Comparison of ENCODE assay signal across 12 cellular contexts in the genomic region with DNA sequence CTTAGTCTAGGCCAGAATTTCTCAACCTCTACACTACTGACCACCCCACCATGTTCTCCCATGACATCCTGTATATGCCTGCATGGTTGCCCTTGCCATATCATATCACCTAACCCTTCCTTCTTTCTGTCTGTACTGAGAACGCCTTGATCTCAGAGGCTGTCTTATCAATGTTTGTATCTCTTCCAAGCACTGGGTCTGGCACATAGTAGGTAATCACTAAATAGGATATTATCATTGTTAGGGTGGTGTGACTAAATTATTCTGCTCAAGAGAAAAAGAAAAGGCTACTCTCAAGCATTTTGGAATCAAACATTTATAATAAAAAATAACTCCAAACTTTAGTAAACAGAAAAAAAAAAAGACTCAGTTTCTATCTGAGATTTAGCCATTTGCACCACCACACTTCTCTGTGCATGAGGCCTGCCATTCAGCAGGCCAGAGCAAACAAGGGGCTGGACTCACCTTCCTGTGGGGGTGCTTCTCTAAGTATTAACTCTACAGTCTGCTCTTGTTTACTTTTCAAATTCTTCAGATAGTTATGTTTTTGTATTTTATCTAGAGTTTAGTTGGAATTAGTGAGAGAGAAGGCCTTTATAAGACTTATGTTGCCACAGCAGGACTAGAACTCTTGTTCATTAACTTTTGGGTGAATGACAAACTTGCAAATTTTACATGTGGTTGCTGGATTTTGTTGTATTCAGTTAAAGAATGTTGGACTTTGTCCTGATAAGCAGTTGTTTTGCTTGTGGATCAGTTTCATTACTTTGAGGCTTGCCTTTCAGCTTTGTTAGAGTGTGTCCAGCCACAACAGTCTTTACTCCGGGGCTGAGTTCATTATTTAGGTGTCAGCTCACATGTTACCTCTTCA.
A peak's percentile ranks its signal among the peaks of the same experiment; 100 is the strongest.
DNase-seq lines count a peak whose midpoint lies in the region; ATAC-seq and TF ChIP-seq lines count a peak whose summit lies in the region.
"Had no signal": no experiment of that assay in that cellular context is flagged by ENCODE, and none has a peak within 500 bp of the region (broad histone marks: within the 10 kb centered on the region; RNA-seq: fewer than 3 reads in every experiment).

No MANE protein-coding gene starts in this region.

- peak overlapping the region; percentile 68 for H3K27ac ChIP-seq in brain microvascular endothelial cell

- no peaks in the 10 kb centered on the region for H3K9me3 ChIP-seq in mucosa of stomach (ENCODE audit: control insufficient read depth, low read length)
- H3K9me3 ChIP-seq: testis had no signal

- no peaks in the 10 kb centered on the region for H3K36me3 ChIP-seq in brain microvascular endothelial cell (replicated peaks)
- H3K36me3 ChIP-seq in mucosa of stomach (ENCODE audit: control insufficient read depth, insufficient read depth, low read length), result no peaks in the 10 kb centered on the region

- H3K27me3 Mint-ChIP-seq in stimulated activated naive CD8-positive, alpha-beta T cell treated with anti-CD3 and anti-CD28 coated beads, Interleukin-15, Interleukin-2, amounts not matched to agents 100 ng/mL and 50 ng/mL, for 24 hours, result no peaks in the 10 kb centered on the region

- H3K36me3 Mint-ChIP-seq in stimulated activated naive CD8-positive, alpha-beta T cell treated with anti-CD3 and anti-CD28 coated beads, Interleukin-15, Interleukin-2, amounts not matched to agents 100 ng/mL and 50 ng/mL, for 24 hours (ENCODE audit: low read depth), result peaks cover 64% of the 10 kb centered on the region

- peaks cover 25% of the 10 kb centered on the region for H3K4me1 ChIP-seq in mucosa of stomach (ENCODE audit: control insufficient read depth, insufficient read depth, low read length)

- DNase-seq in stimulated activated naive CD8-positive, alpha-beta T cell treated with anti-CD3 and anti-CD28 coated beads, Interleukin-15, Interleukin-2, amounts not matched to agents 100 U/mL and 50 U/mL, for 24 hours, result no peak
- no peak for DNase-seq in brain microvascular endothelial cell
- DNase-seq in NCI-H748 (lab: John Stamatoyannopoulos, UW; ENCODE audit: unreplicated experiment), result no peak
- DNase-seq in NCI-H69 (lab: John Stamatoyannopoulos, UW), result no peak
- no peak for DNase-seq in Kasumi-1 (lab: John Stamatoyannopoulos, UW)
- DNase-seq: GF-D8, NCI-H1694 treated with DMSO at 0.1 percent for 48 hours, testis had no signal

- no peak overlapping the region for H3K4me3 ChIP-seq in brain microvascular endothelial cell (ENCODE audit: low read depth, low read length)
- no peak overlapping the region for H3K4me3 ChIP-seq in mucosa of stomach (ENCODE audit: low read length)
- H3K4me3 ChIP-seq: testis had no signal

- H3K4me3 Mint-ChIP-seq in stimulated activated naive CD8-positive, alpha-beta T cell treated with anti-CD3 and anti-CD28 coated beads, Interleukin-15, Interleukin-2, amounts not matched to agents 100 ng/mL and 50 ng/mL, for 24 hours, result peak overlapping the region; percentile 1
- H3K4me3 Mint-ChIP-seq: activated T-helper 1 cell treated with anti-CD3 and anti-CD28 coated beads, Interleukin-12 subunit alpha, Interleukin-12 subunit beta, Interleukin-2, Interleukin-4 antibody, amounts not matched to agents 30 ng/mL and 10 ng/mL and 1 ng/mL, durations not matched to agents 14 hours and 24 hours and 36 hours had no signal

- peak overlapping the region; percentile 22 for H3K9ac ChIP-seq in mucosa of stomach (ENCODE audit: low read length)

- H3K27me3 ChIP-seq in brain microvascular endothelial cell (replicated peaks) (no peaks in the 10 kb centered on the region), mucosa of stomach (ENCODE audit: control insufficient read depth, insufficient read depth, low read length) (no peaks in the 10 kb centered on the region)
- H3K27me3 ChIP-seq: testis had no signal

- no peak for TF ChIP-seq CTCF in brain microvascular endothelial cell (IDR thresholded peaks at IDR 0.05; ENCODE audit: low read depth, low read length, missing control alignments)

- no peak for ATAC-seq in stimulated activated naive CD8-positive, alpha-beta T cell treated with anti-CD3 and anti-CD28 coated beads, Interleukin-15, Interleukin-2, amounts not matched to agents 100 U/mL and 50 U/mL, for 24 hours
- no peak for ATAC-seq in HG03196 (IDR thresholded peaks at IDR 0.05; ENCODE audit: unreplicated experiment)

- H3K4me1 Mint-ChIP-seq in stimulated activated naive CD8-positive, alpha-beta T cell treated with anti-CD3 and anti-CD28 coated beads, Interleukin-15, Interleukin-2, amounts not matched to agents 100 ng/mL and 50 ng/mL, for 24 hours (ENCODE audit: low read depth), result peaks cover 90% of the 10 kb centered on the region

- in situ Hi-C loops in brain microvascular endothelial cell (cut with HindIII; ENCODE audit: low pct_ligation_motif_present, low sequenced_read_pairs), result loop anchor here (25.0 kb wide), 1 partner anchor 171 kb away; a partner anchor contains a TSS

- peak overlapping the region; percentile 56 for H3K27ac Mint-ChIP-seq in stimulated activated naive CD8-positive, alpha-beta T cell treated with anti-CD3 and anti-CD28 coated beads, Interleukin-15, Interleukin-2, amounts not matched to agents 100 ng/mL and 50 ng/mL, for 24 hours
- H3K27ac Mint-ChIP-seq: activated T-helper 1 cell treated with anti-CD3 and anti-CD28 coated beads, Interleukin-12 subunit alpha, Interleukin-12 subunit beta, Interleukin-2, Interleukin-4 antibody, amounts not matched to agents 30 ng/mL and 10 ng/mL and 1 ng/mL, durations not matched to agents 14 hours and 24 hours and 36 hours had no signal

- no peaks in the 10 kb centered on the region for H3K9me3 Mint-ChIP-seq in stimulated activated naive CD8-positive, alpha-beta T cell treated with anti-CD3 and anti-CD28 coated beads, Interleukin-15, Interleukin-2, amounts not matched to agents 100 ng/mL and 50 ng/mL, for 24 hours
- H3K9me3 Mint-ChIP-seq: activated T-helper 1 cell treated with anti-CD3 and anti-CD28 coated beads, Interleukin-12 subunit alpha, Interleukin-12 subunit beta, Interleukin-2, Interleukin-4 antibody, amounts not matched to agents 30 ng/mL and 10 ng/mL and 1 ng/mL, durations not matched to agents 14 hours and 24 hours and 36 hours had no signal
